Comparison of ENCODE assay signal across 8 cellular contexts in genomic region chr2:70871398-70872211, GRCh38. TPM values are rescaled to one million over a fixed set of nuclear protein-coding genes. Genes with fewer than 3 reads are reported as not detected.
DNase-seq lines count a peak whose midpoint lies in the region; ATAC-seq, FAIRE-seq and TF ChIP-seq lines count a peak whose summit lies in the region.

No MANE protein-coding gene starts in this region.

- intact Hi-C loops in IMR-90 (cut with micrococcal nuclease) (loop anchor here (1.0 kb wide), 2 partner anchors 49 to 76 kb away; no protein-coding TSS in a partner anchor), mucosa of descending colon (cut with DNase I, micrococcal nuclease) (loop anchor here in 1 of 2 donors (10.0 kb wide), 1 partner anchor 53 kb away; no protein-coding TSS in a partner anchor)

- H3K9me2 ChIP-seq in OCI-LY1 (ENCODE audit: low read depth, low read length): no peaks in the 10 kb centered on the region

- TF ChIP-seq CTCF in AG09309 (IDR thresholded peaks at IDR 0.05; ENCODE audit: control insufficient read depth, insufficient read depth, low read depth, low read length, missing control alignments): peak; percentile 97
- peak; percentile 94 for TF ChIP-seq CTCF in IMR-90 (conservative IDR thresholded peaks at IDR 0.05; ENCODE audit: low read depth, low read length)
- TF ChIP-seq CTCF in OCI-LY1 (IDR thresholded peaks at IDR 0.05; ENCODE audit: low read length): peak; percentile 85
- TF ChIP-seq CTCF in endodermal cell (conservative IDR thresholded peaks at IDR 0.05): peak; percentile 95
- TF ChIP-seq CTCF in mucosa of descending colon (IDR thresholded peaks at IDR 0.05): peak; percentile 88

- WGBS in IMR-90 (ENCODE audit: extremely low coverage in 2 of 2, insufficient read length in 1 of 2), 2 experiments: 1% methylated on average over 15 of the region's 36 CpGs; no CpG with 5 or more reads in 1 of the 2 experiments
- 15 to 20% methylated on average over 11 to 36 of the region's 36 CpGs for WGBS in endodermal cell (ENCODE audit: insufficient coverage in 1 of 2, insufficient read length in 1 of 2), 2 experiments

- H3K4me1 Mint-ChIP-seq in endodermal cell: no peaks in the 10 kb centered on the region

- H3K79me2 ChIP-seq in OCI-LY1 (ENCODE audit: insufficient read depth, low read length): no peaks in the 10 kb centered on the region

- no peaks in the 10 kb centered on the region for H3K9me3 ChIP-seq in IMR-90 (ENCODE audit: control insufficient read depth, insufficient read depth, low read length)
- no peaks in the 10 kb centered on the region for H3K9me3 ChIP-seq in OCI-LY1 (ENCODE audit: low read length)
- H3K9me3 ChIP-seq in endodermal cell (ENCODE audit: control insufficient read depth, low read length): no peaks in the 10 kb centered on the region
- no peaks in the 10 kb centered on the region for H3K9me3 ChIP-seq in mucosa of descending colon

- H3K14ac ChIP-seq in IMR-90 (replicated peaks; ENCODE audit: low read depth, low read length): no peak overlapping the region

- H3K23ac ChIP-seq in IMR-90 (ENCODE audit: low read depth, low read length): no peak overlapping the region

- H3K27me3 ChIP-seq in IMR-90 (ENCODE audit: control insufficient read depth, insufficient read depth, low read length): peaks cover 27% of the 10 kb centered on the region
- H3K27me3 ChIP-seq in OCI-LY1 (ENCODE audit: insufficient read depth, low read length): no peaks in the 10 kb centered on the region
- peaks cover 67% of the 10 kb centered on the region for H3K27me3 ChIP-seq in endodermal cell (ENCODE audit: control insufficient read depth, insufficient read depth, low read length, poor library complexity, severe bottlenecking)

- H4K91ac ChIP-seq in IMR-90 (ENCODE audit: insufficient read depth, low read depth, low read length): no peak overlapping the region

- peak; percentile 90 for FAIRE-seq in GM19239 (lab: Jason Lieb, UNC)

- H3K27ac ChIP-seq in IMR-90 (ENCODE audit: insufficient read depth, low read length) (no peak overlapping the region), OCI-LY1 (ENCODE audit: low read depth, low read length, poor library complexity, severe bottlenecking) (no peak overlapping the region), endodermal cell (ENCODE audit: low read depth, low read length) (no peak overlapping the region)

- H4K5ac ChIP-seq in IMR-90 (ENCODE audit: low read depth, low read length): no peak overlapping the region

- H3K79me1 ChIP-seq in IMR-90 (ENCODE audit: low read depth in 1 of 2, low read length in 2 of 2): no peaks in the 10 kb centered on the region

- peak overlapping the region; percentile 56; the same call in 1 of the 2 replicates for H3K4me2 ChIP-seq in IMR-90 (ENCODE audit: low read depth, low read length)
- H3K4me2 ChIP-seq in OCI-LY1 (ENCODE audit: low read length): peak overlapping the region; percentile 39; the same call in 1 of the 2 replicates

- in situ Hi-C loops in IMR-90 (cut with MboI; ENCODE audit: low sequenced_read_pairs): no loop called here

- H3K4me3 ChIP-seq in AG09309 (ENCODE audit: control insufficient read depth, low read depth, low read length): no peak overlapping the region; the same call in 1 of the 2 replicates
- H3K4me3 ChIP-seq in IMR-90 (ENCODE audit: insufficient read depth, low read depth, low read length): no peak overlapping the region
- H3K4me3 ChIP-seq in OCI-LY1 (ENCODE audit: low read depth, low read length, poor library complexity, severe bottlenecking): no peak overlapping the region
- no peak overlapping the region for H3K4me3 ChIP-seq in endodermal cell (ENCODE audit: low read length)
- no peak overlapping the region for H3K4me3 ChIP-seq in mucosa of descending colon

- H2BK15ac ChIP-seq in IMR-90 (ENCODE audit: low read depth, low read length): no peak overlapping the region

- no peaks in the 10 kb centered on the region for H3K4me1 ChIP-seq in IMR-90 (ENCODE audit: control insufficient read depth, insufficient read depth, low read length)
- peaks cover 4% of the 10 kb centered on the region for H3K4me1 ChIP-seq in OCI-LY1 (ENCODE audit: insufficient read depth, low read length, severe bottlenecking)
- no peaks in the 10 kb centered on the region for H3K4me1 ChIP-seq in endodermal cell (ENCODE audit: control insufficient read depth, insufficient read depth, low read length)
- peaks cover 8% of the 10 kb centered on the region for H3K4me1 ChIP-seq in mucosa of descending colon (ENCODE audit: low read depth)

- H3K36me3 ChIP-seq in IMR-90 (ENCODE audit: control insufficient read depth, insufficient read depth, low read length): no peaks in the 10 kb centered on the region
- H3K36me3 ChIP-seq in OCI-LY1 (ENCODE audit: insufficient read depth, low read length): no peaks in the 10 kb centered on the region
- H3K36me3 ChIP-seq in endodermal cell (ENCODE audit: control insufficient read depth, insufficient read depth, low read length): no peaks in the 10 kb centered on the region
- H3K36me3 ChIP-seq in mucosa of descending colon (ENCODE audit: low read depth): no peaks in the 10 kb centered on the region

- H3K27me3 Mint-ChIP-seq in endodermal cell (ENCODE audit: insufficient read depth): peaks cover 90% of the 10 kb centered on the region

- H2AFZ ChIP-seq in IMR-90 (replicated peaks; ENCODE audit: low read length, poor library complexity): peak overlapping the region; percentile 59
- no peak overlapping the region for H2AFZ ChIP-seq in OCI-LY1 (ENCODE audit: low read length)

- no peak overlapping the region for H3K4me3 Mint-ChIP-seq in endodermal cell

- H3K9me1 ChIP-seq in IMR-90 (ENCODE audit: insufficient read depth, low read length): no peaks in the 10 kb centered on the region

- no peak overlapping the region for H3K56ac ChIP-seq in IMR-90 (ENCODE audit: extremely low read depth, insufficient read depth, low read length)

- no peak overlapping the region for H4K8ac ChIP-seq in IMR-90 (ENCODE audit: low read depth in 2 of 2, low read length in 2 of 2)

- H3K9ac ChIP-seq in IMR-90 (ENCODE audit: low read depth, low read length) (no peak overlapping the region), OCI-LY1 (ENCODE audit: low read length) (no peak overlapping the region), endodermal cell (ENCODE audit: extremely low read depth, low read length, poor library complexity, severe bottlenecking) (no peak overlapping the region)

- no peaks in the 10 kb centered on the region for H3F3A ChIP-seq in OCI-LY1 (ENCODE audit: insufficient read depth, low read length)

- H3K27ac Mint-ChIP-seq in endodermal cell: no peak overlapping the region

- H2BK20ac ChIP-seq in IMR-90 (ENCODE audit: low read depth, low read length): no peak overlapping the region

- H2BK120ac ChIP-seq in IMR-90 (ENCODE audit: low read depth, low read length): no peak overlapping the region

- H3K4ac ChIP-seq in IMR-90 (ENCODE audit: low read depth, low read length): no peak overlapping the region

- TF ChIP-seq RAD21 in IMR-90 (IDR thresholded peaks at IDR 0.05; ENCODE audit: low read length): peak; percentile 90

- H3K18ac ChIP-seq in IMR-90 (ENCODE audit: low read depth, low read length): no peak overlapping the region

- no peaks in the 10 kb centered on the region for H3K9me3 Mint-ChIP-seq in endodermal cell

- TF ChIP-seq POLR2A in IMR-90 (IDR thresholded peaks at IDR 0.05; ENCODE audit: low read depth, low read length): no peak

- no peak overlapping the region for H2AK9ac ChIP-seq in IMR-90 (replicated peaks; ENCODE audit: low read depth, low read length, poor library complexity)

- peak; percentile 28 for DNase-seq in AG09309 (ENCODE audit: low read depth)
- DNase-seq in GM19239 (ENCODE audit: insufficient read length, low spot score): peak; percentile 60
- DNase-seq in IMR-90: peak; percentile 68
- DNase-seq in activated CD8-positive, alpha-beta memory T cell treated with anti-CD3 and anti-CD28 coated beads, Interleukin-2, amount 50 U/mL, for 24 hours (ENCODE audit: extremely low read depth): peak; percentile 52
- DNase-seq in endodermal cell: peak; percentile 96
- DNase-seq in mucosa of descending colon: peak; percentile 74 to 91 (median 87)
- DNase-seq in stimulated activated CD8-positive, alpha-beta memory T cell treated with anti-CD3 and anti-CD28 coated beads, Interleukin-4, amount 100 ng/mL, for 24 hours (ENCODE audit: low read depth): peak; percentile 73

- H2BK5ac ChIP-seq in IMR-90 (ENCODE audit: low read depth, low read length, poor library complexity, severe bottlenecking): no peak overlapping the region

- POLR2A ChIA-PET in IMR-90 (lab: Charles Lee; ENCODE audit: unreplicated experiment): no interaction called here

- H4K20me1 ChIP-seq in IMR-90 (ENCODE audit: insufficient read depth, low read length) (no peaks in the 10 kb centered on the region), OCI-LY1 (ENCODE audit: insufficient read depth, low read length) (no peaks in the 10 kb centered on the region)

- CTCF ChIA-PET in IMR-90 (lab: Yijun Ruan, JAX): interaction anchor here (0.5 to 2.7 kb wide), 12 partner anchors 14 to 300 kb away, joined by 3 to 22 read pairs (median 4); no protein-coding TSS in a partner anchor

- dilution Hi-C loops in IMR-90 (cut with HindIII; ENCODE audit: low sequenced_read_pairs, unreplicated experiment): no loop called here

- H3K36me3 Mint-ChIP-seq in endodermal cell (ENCODE audit: low read depth): no peaks in the 10 kb centered on the region

- ATAC-seq in IMR-90 (ENCODE audit: low read depth): peak; percentile 100
- peak; percentile 98 for ATAC-seq in mucosa of descending colon

- H2AK5ac ChIP-seq in IMR-90 (ENCODE audit: low read depth, low read length): no peak overlapping the region

- BruUV-seq in IMR-90 (replicated peaks; lab: Mats Ljungman, UMichigan): no TSS peak

RNA-seq across cellular contexts. Expression of gene VAX2, which starts 28.8 kb away (rescaled TPM):
- total RNA-seq in IMR-90 (2012; rRNA removed): 0.36 and 0.56 TPM in 2 replicates
- 1.5 and 2.4 TPM in 2 replicates for polyA plus RNA-seq in IMR-90 (2012; rRNA removed)
- polyA plus RNA-seq in IMR-90 (2012; cell fraction: cytosol; rRNA removed): 3.2 and 3.5 TPM in 2 replicates
- polyA plus RNA-seq in IMR-90 (2012; cell fraction: nucleus; rRNA removed; ENCODE audit: low replicate concordance): 6.0 and 12.7 TPM in 2 replicates
- total RNA-seq in endodermal cell: under 1 TPM; 0.24 to 0.40 TPM
- 0.68 TPM for polyA plus RNA-seq in endodermal cell (2013, experiment 1 of 2)
- polyA plus RNA-seq in endodermal cell (2013, experiment 2 of 2): 0.58 TPM
- total RNA-seq in mucosa of descending colon: under 1 TPM in 1 of 3 donors, not detected in 2; 0.47 TPM

RNA-seq across cellular contexts. Expression of gene CD207, which starts 36.0 kb away (rescaled TPM):
- total RNA-seq in IMR-90 (2012; rRNA removed): not detected in 2 replicates
- polyA plus RNA-seq in IMR-90 (2012; rRNA removed): not detected in 2 replicates
- polyA plus RNA-seq in IMR-90 (2012; cell fraction: cytosol; rRNA removed): not detected in 2 replicates
- polyA plus RNA-seq in IMR-90 (2012; cell fraction: nucleus; rRNA removed; ENCODE audit: low replicate concordance): not detected in 2 replicates
- total RNA-seq in endodermal cell: not detected
- not detected for polyA plus RNA-seq in endodermal cell (2013, experiment 1 of 2)
- not detected for polyA plus RNA-seq in endodermal cell (2013, experiment 2 of 2)
- total RNA-seq in mucosa of descending colon: under 1 TPM in 2 of 3 donors, not detected in 1; 0.19 to 0.61 TPM

RNA-seq across cellular contexts. Expression of gene CLEC4F, which starts 51.2 kb away (rescaled TPM):
- not detected in 2 replicates for total RNA-seq in IMR-90 (2012; rRNA removed)
- polyA plus RNA-seq in IMR-90 (2012; rRNA removed): not detected in 2 replicates
- polyA plus RNA-seq in IMR-90 (2012; cell fraction: cytosol; rRNA removed): not detected in 2 replicates
- not detected in 2 replicates for polyA plus RNA-seq in IMR-90 (2012; cell fraction: nucleus; rRNA removed; ENCODE audit: low replicate concordance)
- total RNA-seq in endodermal cell: not detected
- not detected for polyA plus RNA-seq in endodermal cell (2013, experiment 1 of 2)
- polyA plus RNA-seq in endodermal cell (2013, experiment 2 of 2): not detected
- under 1 TPM in 2 of 3 donors, not detected in 1; 0.14 to 0.19 TPM for total RNA-seq in mucosa of descending colon

Comparison
In these comparisons a context has a peak if more than half of its experiments do, and no peak if none do; other contexts are left out.
1. DNase-seq: peak in every context shown above with its lines; median percentile 96 in endodermal cell; 87 in mucosa of descending colon; 73 in stimulated activated CD8-positive, alpha-beta memory T cell treated with anti-CD3 and anti-CD28 coated beads, Interleukin-4, amount 100 ng/mL, for 24 hours; 68 in IMR-90; 60 in GM19239; 52 in activated CD8-positive, alpha-beta memory T cell treated with anti-CD3 and anti-CD28 coated beads, Interleukin-2, amount 50 U/mL, for 24 hours; 28 in AG09309.